Comparison of ENCODE assay signal across 8 cellular contexts in genomic region chr7:95545007-95545615, GRCh38. TPM values are rescaled to one million over a fixed set of nuclear protein-coding genes. Genes with fewer than 3 reads are reported as not detected.
DNase-seq lines count a peak whose midpoint lies in the region; ATAC-seq, FAIRE-seq and TF ChIP-seq lines count a peak whose summit lies in the region.

No MANE protein-coding gene starts in this region.

- peak; percentile 89 for TF ChIP-seq CTCF in LNCaP clone FGC (IDR thresholded peaks at IDR 0.05; ENCODE audit: control insufficient read depth, extremely low read depth, insufficient read depth)
- peak; percentile 47 to 74 for TF ChIP-seq CTCF in mammary epithelial cell (conservative IDR thresholded peaks at IDR 0.05 in 1 of 2, IDR thresholded peaks at IDR 0.05 in 1 of 2; ENCODE audit: extremely low read depth in 1 of 2, insufficient read depth in 1 of 2, low read depth in 1 of 2, low read length in 2 of 2)
- peak; percentile 72 for TF ChIP-seq CTCF in kidney (IDR thresholded peaks at IDR 0.05; ENCODE audit: borderline replicate concordance, extremely low read depth, insufficient read depth)
- TF ChIP-seq CTCF in stomach (IDR thresholded peaks at IDR 0.05) = peak in 5 of 7 experiments; percentile 53 to 77 (median 73)

- no TSS peak for BruUV-seq in mammary epithelial cell (replicated peaks; lab: Mats Ljungman, UMichigan)

- TF ChIP-seq EP300 in stomach (IDR thresholded peaks at IDR 0.05) = no peak

- dilution Hi-C loops in mammary epithelial cell (cut with HindIII; ENCODE audit: low sequenced_read_pairs) = no loop called here

- 11% methylated on average over 3 of the region's 3 CpGs for WGBS in mammary epithelial cell (ENCODE audit: low coverage, missing lambda C conversion rate)
- WGBS in stomach, 5 donors = 4 to 19% (median 6%) methylated on average over 3 of the region's 3 CpGs

- intact Hi-C loops in mammary epithelial cell (cut with micrococcal nuclease) (loop anchor here (1.0 kb wide), 1 partner anchor 141 kb away; no protein-coding TSS in a partner anchor), kidney (cut with DNase I) (no loop called here), stomach (cut with DNase I; ENCODE audit: low total_unique reads) (no loop called here)

- peak; percentile 94 for FAIRE-seq in kidney (lab: Jason Lieb, UNC)

- H3K4me1 ChIP-seq in mammary epithelial cell (ENCODE audit: insufficient read depth, low read length) = peaks cover 6% of the 10 kb centered on the region
- peaks cover 19 to 20% of the 10 kb centered on the region in 2 donors for H3K4me1 ChIP-seq in kidney (ENCODE audit: control insufficient read depth in 1 of 2, insufficient read depth in 1 of 2, low read depth in 1 of 2, low read length in 2 of 2)
- H3K4me1 ChIP-seq in stomach = peaks cover 42 to 61% (median 49%) of the 10 kb centered on the region in 4 donors

- H3K9ac ChIP-seq in mammary epithelial cell (ENCODE audit: insufficient read depth, low read length) (peak overlapping the region; percentile 17), kidney (ENCODE audit: low read length in 2 of 2) (peak overlapping the region in 1 of 2 donors; percentile 92)

- H3K4me2 ChIP-seq in mammary epithelial cell (ENCODE audit: insufficient read depth, low read depth, low read length) = peak overlapping the region; percentile 73

- in situ Hi-C loops in mammary epithelial cell (cut with MboI; ENCODE audit: low sequenced_read_pairs in 2 of 2) = loop anchor here (10.0 kb wide), 1 partner anchor 140 kb away; no protein-coding TSS in a partner anchor

- no peak overlapping the region for H3K27ac ChIP-seq in mammary epithelial cell (ENCODE audit: insufficient read depth, low read depth, low read length)
- H3K27ac ChIP-seq in kidney (ENCODE audit: low read depth in 2 of 2, low read length in 2 of 2) = peak overlapping the region; percentile 83 to 89
- peak overlapping the region in 4 of 5 donors; percentile 78 to 96 (median 92) for H3K27ac ChIP-seq in stomach

- ATAC-seq in GM18907 (IDR thresholded peaks at IDR 0.05; ENCODE audit: unreplicated experiment) = no peak

- H3K9me3 ChIP-seq in mammary epithelial cell (replicated peaks; ENCODE audit: insufficient read depth, low read length) (no peaks in the 10 kb centered on the region), kidney (ENCODE audit: control insufficient read depth in 1 of 2, low read length in 2 of 2) (no peaks in the 10 kb centered on the region), stomach (no peaks in the 10 kb centered on the region)

- no peaks in the 10 kb centered on the region for H3K36me3 ChIP-seq in mammary epithelial cell (ENCODE audit: insufficient read depth, low read length)
- H3K36me3 ChIP-seq in kidney (ENCODE audit: control insufficient read depth in 1 of 2, insufficient read depth in 2 of 2, low read length in 2 of 2) = no peaks in the 10 kb centered on the region
- no peaks in the 10 kb centered on the region for H3K36me3 ChIP-seq in stomach

- H4K20me1 ChIP-seq in mammary epithelial cell (ENCODE audit: insufficient read depth, low read length) = no peaks in the 10 kb centered on the region

- H3K79me2 ChIP-seq in mammary epithelial cell (ENCODE audit: insufficient read depth, low read length) = no peaks in the 10 kb centered on the region

- TF ChIP-seq POLR2A in stomach (IDR thresholded peaks at IDR 0.05) = no peak

- CTCF ChIA-PET in mammary epithelial cell (lab: Charles Lee; ENCODE audit: low non-redundant PET) = interaction anchor here (0.5 to 1.2 kb wide), 4 partner anchors 139 to 1998 kb away, joined by 3 to 5 read pairs (median 4); no protein-coding TSS in a partner anchor

- peak overlapping the region; percentile 71 for H2AFZ ChIP-seq in mammary epithelial cell (ENCODE audit: low read depth, low read length)

- H3K4me3 ChIP-seq in LNCaP clone FGC (ENCODE audit: low read depth, low read length) = no peak overlapping the region
- peak overlapping the region in 1 of 3 experiments; percentile 25 for H3K4me3 ChIP-seq in mammary epithelial cell (replicated peaks in 1 of 3; ENCODE audit: insufficient read depth in 1 of 3, low read depth in 2 of 3, low read length in 3 of 3)
- H3K4me3 ChIP-seq in kidney (ENCODE audit: low read length in 2 of 2) = peak overlapping the region; percentile 41 to 76
- peak overlapping the region; percentile 8 to 25 (median 21) for H3K4me3 ChIP-seq in stomach

- no peaks in the 10 kb centered on the region for H3K27me3 ChIP-seq in mammary epithelial cell (ENCODE audit: insufficient read depth, low read length)
- no peaks in the 10 kb centered on the region for H3K27me3 ChIP-seq in stomach

- peak; percentile 77 for DNase-seq in DMS 273 (lab: John Stamatoyannopoulos, UW; ENCODE audit: unreplicated experiment)
- peak; percentile 83 for DNase-seq in LNCaP clone FGC (ENCODE audit: low read depth)
- DNase-seq in mammary epithelial cell = peak; percentile 54
- DNase-seq in kidney = no peak
- DNase-seq in stomach = peak; percentile 55
- no peak for DNase-seq in GM19240 (ENCODE audit: insufficient read length, low spot score)
- DNase-seq in 8988T = no peak

RNA-seq across cellular contexts. Expression of gene PDK4, which starts 51.2 kb away (rescaled TPM):
- total RNA-seq in mammary epithelial cell = 1 to 10 TPM in 1 of 2 donors, not detected in 1; 1.8 TPM
- polyA plus RNA-seq in mammary epithelial cell = not detected
- polyA minus RNA-seq in mammary epithelial cell = not detected
- total RNA-seq in kidney = 45.0 TPM
- 106 TPM for polyA plus RNA-seq in kidney (ENCODE audit: insufficient read depth, low read depth, low replicate concordance)
- 100 to 1,000 TPM in 3 of 5 donors, 10 to 100 TPM in 2; 83.5 to 697 (median 176) TPM for total RNA-seq in stomach
- 100 to 1,000 TPM in 1 of 3 donors, 10 to 100 TPM in 2; 53.5 to 122 (median 93.5) TPM for polyA plus RNA-seq in stomach

RNA-seq across cellular contexts. Expression of gene ASB4, which starts 59.4 kb away (rescaled TPM):
- total RNA-seq in mammary epithelial cell (not detected), kidney (not detected), stomach (under 1 TPM in 1 of 5 donors, not detected in 4; 0.18 TPM)
- polyA plus RNA-seq in mammary epithelial cell (not detected), kidney (ENCODE audit: insufficient read depth, low read depth, low replicate concordance) (0.09 TPM), stomach (1 to 10 TPM in 1 of 3 donors, under 1 TPM in 2; 0.03 to 1.7 (median 0.37) TPM)
- not detected for polyA minus RNA-seq in mammary epithelial cell

Comparison
In these comparisons a context has a peak if more than half of its experiments do, and no peak if none do; other contexts are left out.
1. DNase-seq: peak in DMS 273 (single experiment), LNCaP clone FGC (single experiment), mammary epithelial cell (single experiment) and stomach (single experiment); none in kidney (single experiment), GM19240 (single experiment) and 8988T (single experiment).
2. RNA of gene PDK4, which starts 51.2 kb away (total RNA-seq): 83.5 to 697 TPM in stomach and 45.0 TPM in kidney (single experiment); 1.8 TPM in mammary epithelial cell; every median in the first group is over 10 times any median in the second.
3. Peak in every context shown above with its lines, with median percentiles within 50 percentile points of each other: CTCF ChIP-seq.